12 cellular contexts compared by ENCODE assay signal in the genomic region with DNA sequence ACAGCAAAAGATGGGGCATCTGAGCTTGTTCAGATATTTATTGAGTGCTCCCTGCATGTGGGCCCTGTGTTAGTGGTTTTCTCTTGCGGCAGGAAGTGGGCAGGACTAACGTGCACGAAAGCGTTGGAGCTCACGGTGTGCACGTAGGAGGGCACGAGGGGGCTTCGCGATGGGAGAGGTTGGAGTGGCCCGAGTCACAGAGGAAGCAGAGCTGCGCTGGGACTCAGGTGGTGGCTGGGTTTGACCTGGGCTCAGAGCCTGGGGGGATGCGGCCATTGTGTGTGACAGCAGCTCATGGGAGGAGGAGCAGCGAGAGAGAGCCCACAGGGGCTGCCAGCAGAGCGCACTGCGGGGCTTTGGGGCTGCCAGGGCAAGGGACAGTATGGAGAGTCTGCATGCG. TPM values are rescaled to one million over a fixed set of nuclear protein-coding genes. Genes with fewer than 3 reads are reported as not detected.
DNase-seq lines count a peak whose midpoint lies in the region; ATAC-seq, FAIRE-seq and TF ChIP-seq lines count a peak whose summit lies in the region.
"Had no signal": no experiment of that assay in that cellular context is flagged by ENCODE, and none has a peak within 500 bp of the region (broad histone marks: within the 10 kb centered on the region; RNA-seq: fewer than 3 reads in every experiment).

No MANE protein-coding gene starts in this region.

- DNase-seq in KBM-7 (peak; percentile 11), GM12878 (ENCODE audit: low read depth, low spot score) (no peak), head of caudate nucleus (no peak)
- DNase-seq in activated CD4-positive, alpha-beta memory T cell treated with anti-CD3 and anti-CD28 coated beads for 36 hours = peak; percentile 83
- DNase-seq in stimulated activated CD4-positive, alpha-beta T cell treated with anti-CD3 and anti-CD28 coated beads, Interleukin-4, amount 100 ng/mL, for 24 hours = peak; percentile 61
- DNase-seq: NCI-H1105 had no signal

- H3K36me3 ChIP-seq in GM12878 (ENCODE audit: control insufficient read depth in 2 of 2, insufficient read depth in 2 of 2, low read length in 1 of 2) = peaks cover 32 to 46% of the 10 kb centered on the region in 2 experiments

- no peaks in the 10 kb centered on the region for H3K4me1 ChIP-seq in GM12878 (ENCODE audit: control insufficient read depth, insufficient read depth, low read length)
- H3K4me1 ChIP-seq: BLaER1 had no signal

- SMC1A ChIA-PET in GM12878 (lab: Charles Lee; ENCODE audit: uncharacterized antibody, unreplicated experiment) = interaction anchor here (0.9 kb wide), 1 partner anchor 21 kb away, joined by 3 read pairs; no protein-coding TSS in a partner anchor

- in situ Hi-C loops in KBM-7 (cut with MboI; ENCODE audit: low pct_unique_long_range_greater_than_20kb, low sequenced_read_pairs) (no loop called here), GM12878 (cut with MboI) (no loop called here)

- no peak overlapping the region for H3K9ac ChIP-seq in GM12878 (ENCODE audit: control insufficient read depth, insufficient read depth, low read length)
- H3K9ac ChIP-seq: BLaER1 had no signal

- TF ChIP-seq EP300 in GM12878 (IDR thresholded peaks at IDR 0.05; ENCODE audit: borderline replicate concordance in 1 of 2, control insufficient read depth in 1 of 2, low read depth in 2 of 2, low read length in 2 of 2) = no peak

- no peaks in the 10 kb centered on the region for H3K9me3 Mint-ChIP-seq in activated CD4-positive, alpha-beta memory T cell treated with anti-CD3 and anti-CD28 coated beads for 36 hours

- ATAC-seq in GM12878 (no peak), GM18520 (IDR thresholded peaks at IDR 0.05; ENCODE audit: unreplicated experiment) (no peak), HG02798 (IDR thresholded peaks at IDR 0.05; ENCODE audit: poor library complexity, unreplicated experiment) (no peak), GM21723 (IDR thresholded peaks at IDR 0.05; ENCODE audit: unreplicated experiment) (no peak)
- ATAC-seq: SK-N-SH treated with all-trans-retinoic acid at 6 μM for 48 hours had no signal

- peak; percentile 61; the same call in 1 of the 2 replicates for TF ChIP-seq POLR2A in GM12878 (IDR thresholded peaks at IDR 0.05; ENCODE audit: low read depth, low read length)

- POLR2A ChIA-PET in activated CD4-positive, alpha-beta memory T cell treated with anti-CD3 and anti-CD28 coated beads for 36 hours (lab: Charles Lee) = interaction anchor here (1.1 to 2.2 kb wide), 5 partner anchors 8 to 295 kb away, joined by 4 to 7 read pairs (median 4); a partner anchor contains a TSS
- POLR2A ChIA-PET in GM12878 (lab: Charles Lee) = no interaction called here

- CTCF ChIA-PET in activated CD4-positive, alpha-beta memory T cell treated with anti-CD3 and anti-CD28 coated beads for 36 hours (lab: Charles Lee) = interaction anchor here (0.9 to 1.1 kb wide), 2 partner anchors 99 to 289 kb away, joined by 3 to 6 read pairs; no protein-coding TSS in a partner anchor
- CTCF ChIA-PET in GM12878 (lab: Yijun Ruan, JAX) = interaction anchor here (1.4 kb wide), 1 partner anchor 289 kb away, joined by 3 read pairs; no protein-coding TSS in a partner anchor

- peaks cover 81% of the 10 kb centered on the region for H3K36me3 Mint-ChIP-seq in activated CD4-positive, alpha-beta memory T cell treated with anti-CD3 and anti-CD28 coated beads for 36 hours

- no peaks in the 10 kb centered on the region for H3K9me3 ChIP-seq in GM12878 (replicated peaks; ENCODE audit: control insufficient read depth, insufficient read depth, low read length)
- H3K9me3 ChIP-seq: BLaER1 had no signal

- H3K4me2 ChIP-seq in GM12878 (ENCODE audit: control insufficient read depth, insufficient read depth) = no peak overlapping the region
- H3K4me2 ChIP-seq: BLaER1 had no signal

- peak overlapping the region; percentile 94 for H3K27ac Mint-ChIP-seq in activated CD4-positive, alpha-beta memory T cell treated with anti-CD3 and anti-CD28 coated beads for 36 hours

- TF ChIP-seq CTCF in GM12878 (IDR thresholded peaks at IDR 0.05 in 2 of 3, conservative IDR thresholded peaks at IDR 0.05 in 1 of 3; ENCODE audit: control insufficient read depth in 2 of 3, extremely low read depth in 1 of 3, insufficient read depth in 1 of 3, low read depth in 3 of 3, low read length in 3 of 3) = no peak

- no peak for TF ChIP-seq RAD21 in GM12878 (IDR thresholded peaks at IDR 0.05; ENCODE audit: insufficient read depth, low read depth, low read length)

- H3K27me3 Mint-ChIP-seq in activated CD4-positive, alpha-beta memory T cell treated with anti-CD3 and anti-CD28 coated beads for 36 hours = no peaks in the 10 kb centered on the region

- H3K27me3 ChIP-seq in GM12878 (replicated peaks in 1 of 2; ENCODE audit: control insufficient read depth in 2 of 2, insufficient read depth in 2 of 2, low read length in 1 of 2) = no peaks in the 10 kb centered on the region
- H3K27me3 ChIP-seq: BLaER1 had no signal

- no TSS peak for BruUV-seq in GM12878 (replicated peaks; lab: Mats Ljungman, UMichigan)

- H4K20me1 ChIP-seq in GM12878 (ENCODE audit: control insufficient read depth, insufficient read depth) = no peaks in the 10 kb centered on the region

- no peak overlapping the region for H3K27ac ChIP-seq in GM12878 (ENCODE audit: control insufficient read depth, insufficient read depth)
- H3K27ac ChIP-seq: BLaER1 had no signal

- H3K79me2 ChIP-seq in GM12878 (ENCODE audit: control insufficient read depth, insufficient read depth, low read length) = no peaks in the 10 kb centered on the region

- intact Hi-C loops in activated CD4-positive, alpha-beta memory T cell treated with anti-CD3 and anti-CD28 coated beads for 36 hours (cut with micrococcal nuclease) = loop anchor here (5.0 kb wide), 1 partner anchor 213 kb away; no protein-coding TSS in a partner anchor
- intact Hi-C loops in GM12878 (cut with micrococcal nuclease; ENCODE audit: unreplicated experiment) (no loop called here), head of caudate nucleus (cut with DNase I) (no loop called here)

- H2AFZ ChIP-seq in GM12878 (ENCODE audit: control insufficient read depth, low read depth, low read length) = no peak overlapping the region

- RAD21 ChIA-PET in GM12878 (lab: Charles Lee; ENCODE audit: unreplicated experiment) = no interaction called here

- H3K4me3 Mint-ChIP-seq in activated CD4-positive, alpha-beta memory T cell treated with anti-CD3 and anti-CD28 coated beads for 36 hours = peak overlapping the region; percentile 77

- WGBS in GM12878 (ENCODE audit: insufficient coverage, insufficient replicate concordance, low lambda C conversion rate, missing lambda C conversion rate) = 95% methylated on average over 15 of the region's 16 CpGs

- H3K4me3 ChIP-seq in GM12878 = no peak overlapping the region
- H3K4me3 ChIP-seq: BLaER1 had no signal

- FAIRE-seq in GM12878 (lab: Jason Lieb, UNC) = no peak
- FAIRE-seq: colon had no signal

- peaks cover 49% of the 10 kb centered on the region for H3K4me1 Mint-ChIP-seq in activated CD4-positive, alpha-beta memory T cell treated with anti-CD3 and anti-CD28 coated beads for 36 hours (ENCODE audit: low read depth)

RNA-seq across cellular contexts. Expression of a gene that starts 7.7 kb away (rescaled TPM):
- 10 to 100 TPM; 15.9 to 20.3 TPM for total RNA-seq in activated CD4-positive, alpha-beta memory T cell treated with anti-CD3 and anti-CD28 coated beads for 36 hours
- 50.8 and 54.7 TPM in 2 replicates for total RNA-seq in GM12878 (2013; cell fraction: nucleolus; rRNA removed)
- 11.1 and 11.4 TPM in 2 replicates for total RNA-seq in GM12878 (2014; rRNA removed)
- total RNA-seq in GM12878 (2014; rRNA removed; fragmentation: Illumina TruSeq; extraction: Trizol) = 8.0 and 8.3 TPM in 2 replicates
- total RNA-seq in GM12878 (2021) = 11.4 and 14.5 TPM in 2 replicates
- polyA plus RNA-seq in GM12878 (2011; ENCODE audit: low read depth) = 4.1 TPM
- 14.9 and 15.6 TPM in 2 replicates for polyA plus RNA-seq in GM12878 (2011; rRNA removed)
- 14.0 and 15.4 TPM in 2 replicates for polyA plus RNA-seq in GM12878 (2011; cell fraction: cytosol; rRNA removed)
- polyA plus RNA-seq in GM12878 (2011; cell fraction: nucleus; rRNA removed) = 22.0 and 25.2 TPM in 2 replicates
- 5.0 and 6.6 TPM in 2 replicates for polyA plus RNA-seq in GM12878 (2012)
- polyA plus RNA-seq in GM12878 (2014; fragmentation: Illumina TruSeq; extraction: Trizol) = 4.7 and 6.4 TPM in 2 replicates
- polyA plus RNA-seq in GM12878 (2014; fragmentation: Nextera tagmentation; extraction: Ambion mirVana) = under 1 TPM; 0.79 to 0.98 TPM
- 8.8 and 9.5 TPM in 2 replicates for polyA plus RNA-seq in GM12878 (2014; rRNA removed)
- 10 to 100 TPM in 1 of 2 experiments, 1 to 10 TPM in 1; 9.8 to 10.1 TPM for polyA plus RNA-seq in GM12878 (2016; fragmentation: Nextera tagmentation; extraction: Ambion mirVana)
- polyA minus RNA-seq in GM12878 (2011; rRNA and poly(A)+ RNA removed) = 36.6 and 51.0 TPM in 2 replicates
- polyA minus RNA-seq in GM12878 (2011; cell fraction: cytosol; rRNA and poly(A)+ RNA removed) = 5.3 and 6.4 TPM in 2 replicates
- polyA minus RNA-seq in GM12878 (2011; cell fraction: nucleus; rRNA and poly(A)+ RNA removed) = 29.3 and 56.6 TPM in 2 replicates

RNA-seq across cellular contexts. Expression of a gene that starts 26.4 kb away (rescaled TPM):
- 1 to 10 TPM in 1 of 2 experiments, under 1 TPM in 1; 0.87 to 1.2 TPM for total RNA-seq in activated CD4-positive, alpha-beta memory T cell treated with anti-CD3 and anti-CD28 coated beads for 36 hours
- total RNA-seq in GM12878 (2013; cell fraction: nucleolus; rRNA removed) = 1.1 and 1.9 TPM in 2 replicates
- total RNA-seq in GM12878 (2014; rRNA removed) = 0.60 and 0.62 TPM in 2 replicates
- total RNA-seq in GM12878 (2014; rRNA removed; fragmentation: Illumina TruSeq; extraction: Trizol) = 0.23 and 0.31 TPM in 2 replicates
- total RNA-seq in GM12878 (2021) = 0.26 and 0.45 TPM in 2 replicates
- 0.60 TPM for polyA plus RNA-seq in GM12878 (2011; ENCODE audit: low read depth)
- polyA plus RNA-seq in GM12878 (2011; rRNA removed) = 1.4 and 1.9 TPM in 2 replicates
- polyA plus RNA-seq in GM12878 (2011; cell fraction: cytosol; rRNA removed) = 1.3 TPM in 2 replicates
- polyA plus RNA-seq in GM12878 (2011; cell fraction: nucleus; rRNA removed) = 2.0 and 5.1 TPM in 2 replicates
- polyA plus RNA-seq in GM12878 (2012) = 0.62 and 0.68 TPM in 2 replicates
- 0.22 TPM in 1 of 2 replicates, not detected in the other for polyA plus RNA-seq in GM12878 (2014; fragmentation: Illumina TruSeq; extraction: Trizol)
- polyA plus RNA-seq in GM12878 (2014; fragmentation: Nextera tagmentation; extraction: Ambion mirVana) = under 1 TPM; 0.31 to 0.55 TPM
- polyA plus RNA-seq in GM12878 (2014; rRNA removed) = 0.11 and 0.85 TPM in 2 replicates
- under 1 TPM; 0.27 to 0.55 TPM for polyA plus RNA-seq in GM12878 (2016; fragmentation: Nextera tagmentation; extraction: Ambion mirVana)
- polyA minus RNA-seq in GM12878 (2011; rRNA and poly(A)+ RNA removed) = 0.67 and 1.4 TPM in 2 replicates
- not detected in 2 replicates for polyA minus RNA-seq in GM12878 (2011; cell fraction: cytosol; rRNA and poly(A)+ RNA removed)
- polyA minus RNA-seq in GM12878 (2011; cell fraction: nucleus; rRNA and poly(A)+ RNA removed) = 0.36 TPM in 1 of 2 replicates, not detected in the other

RNA-seq across cellular contexts. Expression of a gene that starts 55.3 kb away (rescaled TPM):
- total RNA-seq in activated CD4-positive, alpha-beta memory T cell treated with anti-CD3 and anti-CD28 coated beads for 36 hours = not detected
- not detected in 2 replicates for total RNA-seq in GM12878 (2013; cell fraction: nucleolus; rRNA removed)
- total RNA-seq in GM12878 (2014; rRNA removed) = 0.06 TPM in 1 of 2 replicates, not detected in the other
- total RNA-seq in GM12878 (2014; rRNA removed; fragmentation: Illumina TruSeq; extraction: Trizol) = 0.22 TPM in 1 of 2 replicates, not detected in the other
- 0.27 TPM in 1 of 2 replicates, not detected in the other for total RNA-seq in GM12878 (2021)
- polyA plus RNA-seq in GM12878 (2011; ENCODE audit: low read depth) = 0.63 TPM
- not detected in 2 replicates for polyA plus RNA-seq in GM12878 (2011; rRNA removed)
- not detected in 2 replicates for polyA plus RNA-seq in GM12878 (2011; cell fraction: cytosol; rRNA removed)
- polyA plus RNA-seq in GM12878 (2011; cell fraction: nucleus; rRNA removed) = 0.15 TPM in 1 of 2 replicates, not detected in the other
- polyA plus RNA-seq in GM12878 (2012) = 0.31 and 0.37 TPM in 2 replicates
- 0.06 and 0.33 TPM in 2 replicates for polyA plus RNA-seq in GM12878 (2014; fragmentation: Illumina TruSeq; extraction: Trizol)
- under 1 TPM; 0.05 to 0.10 TPM for polyA plus RNA-seq in GM12878 (2014; fragmentation: Nextera tagmentation; extraction: Ambion mirVana)
- polyA plus RNA-seq in GM12878 (2014; rRNA removed) = 0.08 TPM in 2 replicates
- polyA plus RNA-seq in GM12878 (2016; fragmentation: Nextera tagmentation; extraction: Ambion mirVana) = 1 to 10 TPM; 1.0 to 1.3 TPM
- not detected in 2 replicates for polyA minus RNA-seq in GM12878 (2011; rRNA and poly(A)+ RNA removed)
- not detected in 2 replicates for polyA minus RNA-seq in GM12878 (2011; cell fraction: cytosol; rRNA and poly(A)+ RNA removed)
- polyA minus RNA-seq in GM12878 (2011; cell fraction: nucleus; rRNA and poly(A)+ RNA removed) = not detected in 2 replicates

Comparison
In these comparisons a context has a peak if more than half of its experiments do, and no peak if none do; other contexts are left out.
1. DNase-seq: peak in KBM-7 (single experiment), activated CD4-positive, alpha-beta memory T cell treated with anti-CD3 and anti-CD28 coated beads for 36 hours (single experiment) and stimulated activated CD4-positive, alpha-beta T cell treated with anti-CD3 and anti-CD28 coated beads, Interleukin-4, amount 100 ng/mL, for 24 hours (single experiment); none in GM12878 (single experiment) and head of caudate nucleus (0 of 42).